ENCODE assay signal across 17 cellular contexts in genomic region chr5:43675357-43675756, GRCh38.
A peak's percentile ranks its signal among the peaks of the same experiment; 100 is the strongest.
DNase-seq lines count a peak whose midpoint lies in the region; ATAC-seq and TF ChIP-seq lines count a peak whose summit lies in the region.
"Had no signal": no experiment of that assay in that cellular context is flagged by ENCODE, and none has a peak within 500 bp of the region (broad histone marks: within the 10 kb centered on the region; RNA-seq: fewer than 3 reads in every experiment).

No MANE protein-coding gene starts in this region.

- in situ Hi-C loops in GM23248 (cut with MboI): no loop called here

- H3K4me2 ChIP-seq in skeletal muscle satellite cell (ENCODE audit: low read length): no peak overlapping the region
- no peak overlapping the region for H3K4me2 ChIP-seq in GM23248 (ENCODE audit: unreplicated experiment)

- H3K9ac ChIP-seq in skeletal muscle satellite cell (ENCODE audit: low read depth, low read length) (peak overlapping the region; percentile 48), GM23248 (no peak overlapping the region)

- no peak for TF ChIP-seq POLR2A in body of pancreas (IDR thresholded peaks at IDR 0.05)

- peaks cover 4% of the 10 kb centered on the region for H3K4me1 ChIP-seq in body of pancreas
- H3K4me1 ChIP-seq in skeletal muscle satellite cell (ENCODE audit: control insufficient read depth, insufficient read depth, low read length): peaks cover 16% of the 10 kb centered on the region
- peaks cover 13% of the 10 kb centered on the region; the same call in 1 of the 2 replicates for H3K4me1 ChIP-seq in GM23248 (ENCODE audit: insufficient read depth)
- H3K4me1 ChIP-seq: HAP-1 had no signal

- 35 to 37% methylated on average over 3 of the region's 3 CpGs for WGBS in body of pancreas, 2 donors
- 93 to 97% methylated on average over 3 of the region's 3 CpGs for WGBS in GM23248 (ENCODE audit: low coverage in 1 of 2, low lambda C conversion rate in 2 of 2, missing lambda C conversion rate in 2 of 2), 2 experiments

- H3K36me3 ChIP-seq in body of pancreas (replicated peaks in 1 of 2; ENCODE audit: insufficient read depth in 1 of 2, low read depth in 2 of 2): peaks cover 0 to 1% of the 10 kb centered on the region in 2 donors
- H3K36me3 ChIP-seq in skeletal muscle satellite cell (ENCODE audit: insufficient read depth, low read length): peaks cover 2% of the 10 kb centered on the region
- no peaks in the 10 kb centered on the region; the same call in 1 of the 2 replicates for H3K36me3 ChIP-seq in GM23248 (ENCODE audit: low read depth)

- H3K27ac ChIP-seq in body of pancreas (no peak overlapping the region), GM23248 (no peak overlapping the region)

- no peaks in the 10 kb centered on the region for H3K79me2 ChIP-seq in GM23248 (ENCODE audit: insufficient read depth)

- H3K9me2 ChIP-seq in GM23248 (ENCODE audit: insufficient read depth): no peaks in the 10 kb centered on the region

- H4K20me1 ChIP-seq in GM23248 (ENCODE audit: insufficient read depth): 0 out of 2 replicates have a peak, but pooled peaks cover 6% of the 10 kb centered on the region

- no peak overlapping the region for H3K4me3 ChIP-seq in body of pancreas
- H3K4me3 ChIP-seq in skeletal muscle satellite cell (ENCODE audit: low read length): no peak overlapping the region
- no peak overlapping the region for H3K4me3 ChIP-seq in GM23248
- H3K4me3 ChIP-seq: HAP-1 had no signal

- intact Hi-C loops in body of pancreas (cut with DNase I): no loop called here

- no peak overlapping the region for H2AFZ ChIP-seq in GM23248

- DNase-seq in LHCN-M2 (ENCODE audit: low read depth) (peak; percentile 42), body of pancreas (peak in 3 of 4 donors; percentile 20 to 47 (median 24)), myocyte (ENCODE audit: low read depth) (peak; percentile 30), NCI-H2081 treated with DMSO at 0.1 percent for 48 hours (lab: John Stamatoyannopoulos, UW) (no peak), GM23248 (no peak)
- DNase-seq in activated CD8-positive, alpha-beta memory T cell treated with anti-CD3 and anti-CD28 coated beads, Interleukin-2, amount 50 U/mL, for 4 hours: no peak
- DNase-seq: C1 segment of cervical spinal cord; Calu3; CD8-positive, alpha-beta T cell; COR-L47; DMS53; DMS79 treated with DMSO at 0.1 percent for 48 hours; GF-D8; GOT3; HFFc6 had no signal

- H3K9me3 ChIP-seq in body of pancreas (no peaks in the 10 kb centered on the region), skeletal muscle satellite cell (replicated peaks; ENCODE audit: low read length) (no peaks in the 10 kb centered on the region), GM23248 (ENCODE audit: low read depth) (no peaks in the 10 kb centered on the region)
- H3K9me3 ChIP-seq: HAP-1 had no signal

- H3F3A ChIP-seq in GM23248 (ENCODE audit: insufficient read depth): no peaks in the 10 kb centered on the region

- ATAC-seq in body of pancreas: no peak
- ATAC-seq: CD8-positive, alpha-beta T cell had no signal

- no peak for TF ChIP-seq CTCF in body of pancreas (IDR thresholded peaks at IDR 0.05)

- H3K27me3 ChIP-seq in body of pancreas: no peaks in the 10 kb centered on the region
- no peaks in the 10 kb centered on the region for H3K27me3 ChIP-seq in skeletal muscle satellite cell (ENCODE audit: control insufficient read depth, insufficient read depth, low read length)
- no peaks in the 10 kb centered on the region for H3K27me3 ChIP-seq in GM23248 (replicated peaks; ENCODE audit: insufficient read depth)

Comparison
In these comparisons a context has a peak if more than half of its experiments do, and no peak if none do; other contexts are left out.
1. DNase-seq: peak in LHCN-M2 (single experiment), body of pancreas (3 of 4) and myocyte (single experiment); none in NCI-H2081 treated with DMSO at 0.1 percent for 48 hours (single experiment), activated CD8-positive, alpha-beta memory T cell treated with anti-CD3 and anti-CD28 coated beads, Interleukin-2, amount 50 U/mL, for 4 hours (single experiment) and GM23248 (single experiment).